ENCODE assay signal across 8 cellular contexts in the genomic region with DNA sequence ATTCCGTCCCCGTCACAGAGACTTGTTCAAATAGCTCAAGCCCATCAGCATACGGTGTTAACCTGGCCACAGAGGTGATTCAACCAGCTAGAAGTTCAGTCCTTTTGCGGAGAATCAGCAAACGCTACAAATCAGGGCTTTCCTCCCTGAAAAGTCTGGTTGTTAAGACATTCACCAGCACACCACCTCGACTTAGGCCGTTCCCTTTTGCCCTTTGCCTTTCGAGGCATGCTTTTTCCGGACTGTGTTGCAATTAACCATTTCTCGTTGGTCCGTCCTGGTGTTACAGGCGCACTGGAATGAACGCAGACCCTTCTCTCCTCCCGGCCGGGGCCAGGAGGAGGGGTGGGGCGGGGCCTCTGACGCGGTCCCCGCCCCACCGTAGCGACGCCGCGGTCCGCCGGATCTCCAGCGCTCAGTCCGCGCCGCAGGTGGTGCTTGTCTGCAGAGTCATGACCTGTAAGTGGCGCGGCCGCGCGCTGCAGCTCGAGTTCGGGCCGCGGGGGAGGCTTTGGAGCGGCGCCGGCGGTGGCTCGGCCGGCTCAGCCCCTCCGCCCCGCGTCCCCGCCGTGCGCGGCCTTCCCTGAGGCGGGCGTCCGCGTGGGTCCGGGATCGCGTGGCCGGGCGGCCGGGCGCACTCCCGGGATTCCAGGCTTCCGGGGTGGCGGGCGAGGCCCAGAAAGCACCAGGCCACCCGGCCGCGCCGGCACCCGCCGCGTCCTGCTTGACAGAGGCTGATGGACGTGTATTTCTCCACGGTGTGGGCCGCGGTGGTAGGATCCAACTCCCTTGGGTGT. TPM values are rescaled to one million over a fixed set of nuclear protein-coding genes. Genes with fewer than 3 reads are reported as not detected.
DNase-seq lines count a peak whose midpoint lies in the region; ATAC-seq and TF ChIP-seq lines count a peak whose summit lies in the region.

NIT2 (plus strand) TSS at position 418 of the 797 bp plus-strand sequence; CDS start at position 453, 35 bp downstream.

- H3K4me3 ChIP-seq in AG04450 (ENCODE audit: low read depth, low read length): peak within 1 kb of the TSS; percentile 72

- H3K27ac ChIP-seq in AG04450 (ENCODE audit: low read depth, low read length): peak within 1 kb of the TSS; percentile 25
- H3K27ac ChIP-seq in caudate nucleus (ENCODE audit: low read depth, low read length): peak within 1 kb of the TSS; percentile 60

- DNase-seq in AG04450 (ENCODE audit: low read depth, low spot score) (peak; percentile 51), NCI-H226 (peak; percentile 75), caudate nucleus (lab: John Stamatoyannopoulos, UW) (peak in 57 of 61 donors; percentile 9 to 80 (median 63)), inferior parietal cortex (ENCODE audit: extremely low spot score) (peak; percentile 69)
- peak; percentile 53 to 68 (median 60) for DNase-seq in activated CD4-positive, CD25-positive, alpha-beta regulatory T cell (lab: John Stamatoyannopoulos, UW)
- peak; percentile 66 to 76 for DNase-seq in stimulated activated CD4-positive, alpha-beta T cell treated with anti-CD3 and anti-CD28 coated beads, Interleukin-12 subunit alpha, Interleukin-12 subunit beta, amount 100 ng/mL, for 24 hours (ENCODE audit: low read depth in 2 of 2)

- H3K27me3 ChIP-seq in AG04450 (ENCODE audit: control insufficient read depth, insufficient read depth, low read length): no peaks in the 10 kb centered on the region

- CTCF ChIA-PET in AG04450 (lab: Charles Lee): interaction anchor here (0.5 to 1.2 kb wide), 5 partner anchors 17 to 503 kb away, joined by 3 to 5 read pairs (median 4); no protein-coding TSS in a partner anchor

- H3K9me3 ChIP-seq in AG04450 (ENCODE audit: control insufficient read depth, insufficient read depth, low read length): no peaks in the 10 kb centered on the region

- TF ChIP-seq CTCF in AG04450 (IDR thresholded peaks at IDR 0.05; ENCODE audit: low read depth, low read length): no peak

- ATAC-seq in GM18870 (IDR thresholded peaks at IDR 0.05; ENCODE audit: unreplicated experiment) (peak; percentile 71), HG03108 (IDR thresholded peaks at IDR 0.05; ENCODE audit: unreplicated experiment) (peak; percentile 97)

- POLR2A ChIA-PET in AG04450 (lab: Yijun Ruan, JAX): interaction anchor here (0.6 to 1.2 kb wide), 3 partner anchors 41 to 1263 kb away, joined by 6 read pairs; partner anchors contain the start of genes LNP1 and TOMM70

RNA-seq across cellular contexts. Expression of gene NIT2, which starts in this region (rescaled TPM):
- polyA plus RNA-seq in AG04450 (2011; rRNA removed): 48.1 and 60.9 TPM in 2 replicates
- polyA minus RNA-seq in AG04450 (2011; rRNA and poly(A)+ RNA removed): 11.2 and 15.7 TPM in 2 replicates

Comparison
In these comparisons a context has a peak if more than half of its experiments do, and no peak if none do; other contexts are left out.
1. Peak in every context shown above with its lines: DNase-seq, ATAC-seq, H3K4me3 ChIP-seq and H3K27ac ChIP-seq.